8 cellular contexts compared by ENCODE assay signal in genomic region chr2:9752441-9753275, GRCh38.
DNase-seq lines count a peak whose midpoint lies in the region; ATAC-seq, FAIRE-seq and TF ChIP-seq lines count a peak whose summit lies in the region.

No MANE protein-coding gene starts in this region.

- FAIRE-seq in urothelium cell line (lab: Jason Lieb, UNC): no peak

- DNase-seq in NB4 (ENCODE audit: low read depth): peak; percentile 38
- peak; percentile 94 for DNase-seq in activated T-cell treated with anti-CD3 and anti-CD28 coated beads, Interleukin-2, amount 50 U/mL, for 48 hours
- DNase-seq in myocyte (ENCODE audit: low read depth): peak; percentile 53
- DNase-seq in urothelium cell line (ENCODE audit: low spot score): peak; percentile 78
- no peak for DNase-seq in SIG-M5 (lab: John Stamatoyannopoulos, UW)
- no peak for DNase-seq in NCI-H526 (lab: John Stamatoyannopoulos, UW)
- no peak for DNase-seq in OCI-M2 (lab: John Stamatoyannopoulos, UW; ENCODE audit: unreplicated experiment)

- no peak overlapping the region for H3K4me3 ChIP-seq in NB4 (ENCODE audit: low read depth, low read length)

- TF ChIP-seq POLR2A in NB4 (IDR thresholded peaks at IDR 0.05; ENCODE audit: extremely low read depth, insufficient read length): no peak

- TF ChIP-seq CTCF in NB4 (IDR thresholded peaks at IDR 0.05; ENCODE audit: low read depth, low read length): no peak

- ATAC-seq in GM18867 (IDR thresholded peaks at IDR 0.05; ENCODE audit: unreplicated experiment): peak; percentile 40

Comparison
In these comparisons a context has a peak if more than half of its experiments do, and no peak if none do; other contexts are left out.
1. DNase-seq: peak in NB4 (single experiment), activated T-cell treated with anti-CD3 and anti-CD28 coated beads, Interleukin-2, amount 50 U/mL, for 48 hours (2 of 2), myocyte (single experiment) and urothelium cell line (single experiment); none in SIG-M5 (single experiment), NCI-H526 (0 of 2) and OCI-M2 (single experiment).